ENCODE assay signal across 10 cellular contexts in genomic region chr17:33667052-33667509, GRCh38.
A peak's percentile ranks its signal among the peaks of the same experiment; 100 is the strongest.
DNase-seq lines count a peak whose midpoint lies in the region; ATAC-seq and TF ChIP-seq lines count a peak whose summit lies in the region.
"Had no signal": no experiment of that assay in that cellular context is flagged by ENCODE, and none has a peak within 500 bp of the region (broad histone marks: within the 10 kb centered on the region; RNA-seq: fewer than 3 reads in every experiment).

No MANE protein-coding gene starts in this region.

- H3K4me1 Mint-ChIP-seq in CD4-positive, alpha-beta memory T cell: peaks cover 2 to 10% (median 8%) of the 10 kb centered on the region in 4 donors
- peaks cover 10% of the 10 kb centered on the region for H3K4me1 Mint-ChIP-seq in central memory CD8-positive, alpha-beta T cell
- no peaks in the 10 kb centered on the region for H3K4me1 Mint-ChIP-seq in chondrocyte (ENCODE audit: low read depth)

- H3K27me3 Mint-ChIP-seq in CD4-positive, alpha-beta memory T cell: no peaks in the 10 kb centered on the region
- H3K27me3 Mint-ChIP-seq in central memory CD8-positive, alpha-beta T cell: peaks cover 25% of the 10 kb centered on the region
- H3K27me3 Mint-ChIP-seq in chondrocyte (ENCODE audit: low read depth): peaks cover 9% of the 10 kb centered on the region

- peaks cover 0 to 3% (median 0%) of the 10 kb centered on the region in 8 donors for H3K9me3 Mint-ChIP-seq in CD4-positive, alpha-beta memory T cell
- H3K9me3 Mint-ChIP-seq in central memory CD8-positive, alpha-beta T cell: no peaks in the 10 kb centered on the region
- H3K9me3 Mint-ChIP-seq in chondrocyte (ENCODE audit: low read depth): no peaks in the 10 kb centered on the region

- no peaks in the 10 kb centered on the region for H3K27me3 ChIP-seq in CD4-positive, alpha-beta memory T cell (ENCODE audit: insufficient read depth, low read length)
- no peaks in the 10 kb centered on the region for H3K27me3 ChIP-seq in thyroid gland

- peak overlapping the region in 5 of 7 donors; percentile 36 to 77 (median 66) for H3K27ac Mint-ChIP-seq in CD4-positive, alpha-beta memory T cell
- H3K27ac Mint-ChIP-seq in central memory CD8-positive, alpha-beta T cell (ENCODE audit: low read depth): no peak overlapping the region
- no peak overlapping the region for H3K27ac Mint-ChIP-seq in chondrocyte (ENCODE audit: unreplicated experiment)

- H3K4me1 ChIP-seq in CD4-positive, alpha-beta memory T cell (ENCODE audit: insufficient read depth, low read length): peaks cover 10% of the 10 kb centered on the region
- no peaks in the 10 kb centered on the region for H3K4me1 ChIP-seq in thyroid gland

- no peak overlapping the region for H3K4me3 ChIP-seq in CD4-positive, alpha-beta memory T cell (ENCODE audit: low read length in 2 of 2)
- no peak overlapping the region for H3K4me3 ChIP-seq in thyroid gland (replicated peaks in 1 of 3)
- H3K4me3 ChIP-seq: MG63 had no signal

- H3K9me3 ChIP-seq in CD4-positive, alpha-beta memory T cell (ENCODE audit: control insufficient read depth in 1 of 2, low read length in 2 of 2): no peaks in the 10 kb centered on the region
- no peaks in the 10 kb centered on the region for H3K9me3 ChIP-seq in thyroid gland
- H3K9me3 ChIP-seq: MG63 had no signal

- peak; percentile 51 for ATAC-seq in GM21526 (IDR thresholded peaks at IDR 0.05; ENCODE audit: low FRiP score, unreplicated experiment)
- ATAC-seq in central memory CD8-positive, alpha-beta T cell (replicated peaks; ENCODE audit: extremely low read depth, poor library complexity, severe bottlenecking): peak; percentile 62

- TF ChIP-seq POLR2A in thyroid gland (IDR thresholded peaks at IDR 0.05): no peak

- no peaks in the 10 kb centered on the region for H3K36me3 ChIP-seq in CD4-positive, alpha-beta memory T cell (ENCODE audit: insufficient read depth, low read length)
- H3K36me3 ChIP-seq in thyroid gland: no peaks in the 10 kb centered on the region
- H3K36me3 ChIP-seq: MG63 had no signal

- peak; percentile 11 to 68 (median 40) for DNase-seq in CD4-positive, alpha-beta memory T cell
- peak; percentile 28 for DNase-seq in RPMI7951 (ENCODE audit: low read depth)
- DNase-seq in central memory CD8-positive, alpha-beta T cell (ENCODE audit: low spot score in 2 of 2): no peak
- no peak for DNase-seq in chondrocyte (ENCODE audit: low spot score)
- DNase-seq in thyroid gland: no peak
- DNase-seq in NCI-H2081 (lab: John Stamatoyannopoulos, UW): no peak
- no peak for DNase-seq in GM10266 (ENCODE audit: extremely low spot score)
- DNase-seq: hippocampal formation, MG63 had no signal

- intact Hi-C loops in CD4-positive, alpha-beta memory T cell (cut with micrococcal nuclease): no loop called here
- intact Hi-C loops in thyroid gland (cut with DNase I): no loop called here

- no peaks in the 10 kb centered on the region for H3K36me3 Mint-ChIP-seq in CD4-positive, alpha-beta memory T cell
- peaks cover 1% of the 10 kb centered on the region for H3K36me3 Mint-ChIP-seq in central memory CD8-positive, alpha-beta T cell (ENCODE audit: insufficient read depth)
- no peaks in the 10 kb centered on the region for H3K36me3 Mint-ChIP-seq in chondrocyte (ENCODE audit: low read depth)

- POLR2A ChIA-PET in CD4-positive, alpha-beta memory T cell (lab: Charles Lee; ENCODE audit: partially characterized antibody): no interaction called here

- no peak for TF ChIP-seq CTCF in chondrocyte (IDR thresholded peaks at IDR 0.05)
- no peak for TF ChIP-seq CTCF in thyroid gland (IDR thresholded peaks at IDR 0.05)
- TF ChIP-seq CTCF in GM10266 (IDR thresholded peaks at IDR 0.05; ENCODE audit: control insufficient read depth, insufficient read depth, low read depth, missing control alignments): no peak

- no peak overlapping the region for H3K27ac ChIP-seq in CD4-positive, alpha-beta memory T cell (ENCODE audit: low read depth, low read length)
- H3K27ac ChIP-seq in thyroid gland: no peak overlapping the region

- 79 to 80% methylated on average over 12 of the region's 12 CpGs for WGBS in thyroid gland, 2 donors

- CTCF ChIA-PET in CD4-positive, alpha-beta memory T cell (lab: Charles Lee; ENCODE audit: partially characterized antibody): interaction anchor here (1.4 to 1.7 kb wide), 2 partner anchors 9 to 147 kb away, joined by 5 to 7 read pairs; no protein-coding TSS in a partner anchor

- H3K4me3 Mint-ChIP-seq in CD4-positive, alpha-beta memory T cell: peak overlapping the region in 7 of 8 donors; percentile 65 to 84 (median 81)
- H3K4me3 Mint-ChIP-seq in central memory CD8-positive, alpha-beta T cell: peak overlapping the region; percentile 38
- H3K4me3 Mint-ChIP-seq in chondrocyte (ENCODE audit: unreplicated experiment): no peak overlapping the region

Comparison
In these comparisons a context has a peak if more than half of its experiments do, and no peak if none do; other contexts are left out.
1. DNase-seq: peak in CD4-positive, alpha-beta memory T cell (5 of 5) and RPMI7951 (single experiment); none in central memory CD8-positive, alpha-beta T cell (0 of 2), chondrocyte (single experiment), thyroid gland (0 of 2), NCI-H2081 (0 of 2) and GM10266 (single experiment).
2. H3K27ac Mint-ChIP-seq: peak in CD4-positive, alpha-beta memory T cell (5 of 7); none in central memory CD8-positive, alpha-beta T cell (single experiment) and chondrocyte (single experiment).